Comparison of ENCODE assay signal across 1 cellular context in the genomic region with DNA sequence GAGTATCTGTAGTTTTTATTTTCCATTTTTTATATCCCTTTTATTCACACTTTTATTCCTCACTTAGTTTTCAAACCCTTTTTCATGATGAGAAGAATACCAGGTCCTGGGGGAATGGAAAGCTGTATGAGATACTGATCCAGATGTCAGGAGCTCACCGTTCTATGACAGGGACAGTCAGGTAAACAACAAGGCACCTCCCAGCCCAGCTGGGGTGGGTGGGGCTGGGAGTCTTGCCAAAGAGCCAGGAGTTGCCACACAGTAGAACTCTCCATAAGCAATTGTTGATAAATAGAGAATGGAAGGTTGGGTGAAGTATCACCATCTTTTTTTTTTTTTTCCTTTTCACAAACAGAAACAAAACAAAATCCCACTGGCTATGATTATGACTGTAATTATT.
TF ChIP-seq lines count a peak whose summit lies in the region.

No MANE protein-coding gene starts in this region.

TF ChIP-seq in HepG2, 621 proteins besides CTCF, POLR2A, EP300 and RAD21 (continued from another document):
- TF ChIP-seq, protein P1, sequence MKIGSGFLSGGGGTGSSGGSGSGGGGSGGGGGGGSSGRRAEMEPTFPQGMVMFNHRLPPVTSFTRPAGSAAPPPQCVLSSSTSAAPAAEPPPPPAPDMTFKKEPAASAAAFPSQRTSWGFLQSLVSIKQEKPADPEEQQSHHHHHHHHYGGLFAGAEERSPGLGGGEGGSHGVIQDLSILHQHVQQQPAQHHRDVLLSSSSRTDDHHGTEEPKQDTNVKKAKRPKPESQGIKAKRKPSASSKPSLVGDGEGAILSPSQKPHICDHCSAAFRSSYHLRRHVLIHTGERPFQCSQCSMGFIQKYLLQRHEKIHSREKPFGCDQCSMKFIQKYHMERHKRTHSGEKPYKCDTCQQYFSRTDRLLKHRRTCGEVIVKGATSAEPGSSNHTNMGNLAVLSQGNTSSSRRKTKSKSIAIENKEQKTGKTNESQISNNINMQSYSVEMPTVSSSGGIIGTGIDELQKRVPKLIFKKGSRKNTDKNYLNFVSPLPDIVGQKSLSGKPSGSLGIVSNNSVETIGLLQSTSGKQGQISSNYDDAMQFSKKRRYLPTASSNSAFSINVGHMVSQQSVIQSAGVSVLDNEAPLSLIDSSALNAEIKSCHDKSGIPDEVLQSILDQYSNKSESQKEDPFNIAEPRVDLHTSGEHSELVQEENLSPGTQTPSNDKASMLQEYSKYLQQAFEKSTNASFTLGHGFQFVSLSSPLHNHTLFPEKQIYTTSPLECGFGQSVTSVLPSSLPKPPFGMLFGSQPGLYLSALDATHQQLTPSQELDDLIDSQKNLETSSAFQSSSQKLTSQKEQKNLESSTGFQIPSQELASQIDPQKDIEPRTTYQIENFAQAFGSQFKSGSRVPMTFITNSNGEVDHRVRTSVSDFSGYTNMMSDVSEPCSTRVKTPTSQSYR (CRISPR knock-in tag; IDR thresholded peaks at IDR 0.05; ENCODE audit: borderline replicate concordance) = no peak
- no peak for TF ChIP-seq HES4 (CRISPR knock-in tag; IDR thresholded peaks at IDR 0.05; ENCODE audit: borderline replicate concordance)
- TF ChIP-seq ZBTB14 (CRISPR knock-in tag; IDR thresholded peaks at IDR 0.05) = no peak
- no peak for TF ChIP-seq ZNF543 (CRISPR knock-in tag; IDR thresholded peaks at IDR 0.05)
- TF ChIP-seq MED8 (CRISPR knock-in tag; IDR thresholded peaks at IDR 0.05; ENCODE audit: insufficient replicate concordance) = no peak
- TF ChIP-seq PCBP2 (optimal IDR thresholded peaks at IDR 0.05; ENCODE audit: low read depth, low read length, poor library complexity, severe bottlenecking) = no peak
